ENCODE assay signal across 18 cellular contexts in genomic region chr6:53924821-53925422, GRCh38.
DNase-seq lines count a peak whose midpoint lies in the region; TF ChIP-seq lines count a peak whose summit lies in the region.
"Had no signal": no experiment of that assay in that cellular context is flagged by ENCODE, and none has a peak within 500 bp of the region (broad histone marks: within the 10 kb centered on the region; RNA-seq: fewer than 3 reads in every experiment).

No MANE protein-coding gene starts in this region.

- 74 to 97% methylated on average over 5 to 6 of the region's 7 CpGs for WGBS in esophagus squamous epithelium, 2 donors

- H3K36me3 Mint-ChIP-seq in progenitor cell of endocrine pancreas (ENCODE audit: insufficient read depth): peaks cover 24% of the 10 kb centered on the region

- no peaks in the 10 kb centered on the region for H3K27me3 ChIP-seq in esophagus squamous epithelium
- H3K27me3 ChIP-seq: Peyer's patch, SJSA1 had no signal

- H3K27ac ChIP-seq in esophagus squamous epithelium (peak overlapping the region; percentile 40 to 89 (median 71)), substantia nigra (ENCODE audit: low read depth, low read length, poor library complexity, severe bottlenecking) (no peak overlapping the region)
- H3K27ac ChIP-seq: Peyer's patch, SJSA1 had no signal

- DNase-seq in DMS79 (lab: John Stamatoyannopoulos, UW) (peak; percentile 68), NCI-H510A (lab: John Stamatoyannopoulos, UW) (peak; percentile 28), esophagus squamous epithelium (lab: John Stamatoyannopoulos, UW) (no peak), progenitor cell of endocrine pancreas (ENCODE audit: low spot score, unreplicated experiment) (no peak), HuH-7.5 (ENCODE audit: low spot score) (no peak), substantia nigra (lab: John Stamatoyannopoulos, UW) (no peak), GM10248 (ENCODE audit: extremely low spot score) (no peak), SKM-1 (lab: John Stamatoyannopoulos, UW; ENCODE audit: unreplicated experiment) (no peak)
- DNase-seq: C1 segment of cervical spinal cord, GF-D8, NCI-H1105, NCI-H1694, NCI-H2107, NCI-H226, NCI-H526, Peyer's patch had no signal

- H3K4me1 Mint-ChIP-seq in progenitor cell of endocrine pancreas (ENCODE audit: low read depth): peaks cover 6% of the 10 kb centered on the region

- H3K4me3 ChIP-seq in esophagus squamous epithelium: no peak overlapping the region
- H3K4me3 ChIP-seq: GM12878, Peyer's patch, SJSA1 had no signal

- peaks cover 0 to 35% (median 0%) of the 10 kb centered on the region in 3 donors for H3K36me3 ChIP-seq in esophagus squamous epithelium

- no peaks in the 10 kb centered on the region for H3K9me3 ChIP-seq in esophagus squamous epithelium
- H3K9me3 ChIP-seq: Peyer's patch, SJSA1 had no signal

- intact Hi-C loops in esophagus squamous epithelium (cut with DNase I): no loop called here

- no peaks in the 10 kb centered on the region for H3K27me3 Mint-ChIP-seq in progenitor cell of endocrine pancreas

- CTCF ChIA-PET in GM10248 (lab: Yijun Ruan, JAX): interaction anchor here (1.2 kb wide), 1 partner anchor 12 kb away, joined by 4 read pairs; no protein-coding TSS in a partner anchor

- H3K27ac Mint-ChIP-seq in progenitor cell of endocrine pancreas: peak overlapping the region; percentile 27

- H3K4me1 ChIP-seq in esophagus squamous epithelium: peaks cover 18 to 62% (median 41%) of the 10 kb centered on the region in 3 donors

- TF ChIP-seq CTCF in esophagus squamous epithelium (IDR thresholded peaks at IDR 0.05) (no peak), progenitor cell of endocrine pancreas (IDR thresholded peaks at IDR 0.05; ENCODE audit: unreplicated experiment) (no peak), GM10248 (IDR thresholded peaks at IDR 0.05; ENCODE audit: control extremely low read depth, extremely low read depth, low read depth, missing control alignments) (no peak)

- no peak for TF ChIP-seq POLR2A in esophagus squamous epithelium (IDR thresholded peaks at IDR 0.05)

- H3K9me3 Mint-ChIP-seq in progenitor cell of endocrine pancreas (ENCODE audit: low read depth): no peaks in the 10 kb centered on the region

- no peak overlapping the region for H3K4me3 Mint-ChIP-seq in progenitor cell of endocrine pancreas (ENCODE audit: low read depth)

- POLR2A ChIA-PET in GM10248 (lab: Yijun Ruan, JAX): no interaction called here

Comparison
In these comparisons a context has a peak if more than half of its experiments do, and no peak if none do; other contexts are left out.
1. DNase-seq: peak in DMS79 (single experiment) and NCI-H510A (single experiment); none in esophagus squamous epithelium (single experiment), progenitor cell of endocrine pancreas (single experiment), HuH-7.5 (single experiment), substantia nigra (0 of 49), GM10248 (single experiment) and SKM-1 (single experiment).